Comparison of ENCODE assay signal across 1 cellular context in genomic region chr19:56314584-56315075, GRCh38.
A peak's percentile ranks its signal among the peaks of the same experiment; 100 is the strongest.
TF ChIP-seq lines count a peak whose summit lies in the region.

TSS of gene ZSCAN5A (minus strand) at chr19:56314839. CDS start at chr19:56225046, 89,793 bp downstream.

TF ChIP-seq in HEK293, 187 proteins besides CTCF, POLR2A, EP300 and RAD21 (continued from another document):
- TF ChIP-seq, protein P1, sequence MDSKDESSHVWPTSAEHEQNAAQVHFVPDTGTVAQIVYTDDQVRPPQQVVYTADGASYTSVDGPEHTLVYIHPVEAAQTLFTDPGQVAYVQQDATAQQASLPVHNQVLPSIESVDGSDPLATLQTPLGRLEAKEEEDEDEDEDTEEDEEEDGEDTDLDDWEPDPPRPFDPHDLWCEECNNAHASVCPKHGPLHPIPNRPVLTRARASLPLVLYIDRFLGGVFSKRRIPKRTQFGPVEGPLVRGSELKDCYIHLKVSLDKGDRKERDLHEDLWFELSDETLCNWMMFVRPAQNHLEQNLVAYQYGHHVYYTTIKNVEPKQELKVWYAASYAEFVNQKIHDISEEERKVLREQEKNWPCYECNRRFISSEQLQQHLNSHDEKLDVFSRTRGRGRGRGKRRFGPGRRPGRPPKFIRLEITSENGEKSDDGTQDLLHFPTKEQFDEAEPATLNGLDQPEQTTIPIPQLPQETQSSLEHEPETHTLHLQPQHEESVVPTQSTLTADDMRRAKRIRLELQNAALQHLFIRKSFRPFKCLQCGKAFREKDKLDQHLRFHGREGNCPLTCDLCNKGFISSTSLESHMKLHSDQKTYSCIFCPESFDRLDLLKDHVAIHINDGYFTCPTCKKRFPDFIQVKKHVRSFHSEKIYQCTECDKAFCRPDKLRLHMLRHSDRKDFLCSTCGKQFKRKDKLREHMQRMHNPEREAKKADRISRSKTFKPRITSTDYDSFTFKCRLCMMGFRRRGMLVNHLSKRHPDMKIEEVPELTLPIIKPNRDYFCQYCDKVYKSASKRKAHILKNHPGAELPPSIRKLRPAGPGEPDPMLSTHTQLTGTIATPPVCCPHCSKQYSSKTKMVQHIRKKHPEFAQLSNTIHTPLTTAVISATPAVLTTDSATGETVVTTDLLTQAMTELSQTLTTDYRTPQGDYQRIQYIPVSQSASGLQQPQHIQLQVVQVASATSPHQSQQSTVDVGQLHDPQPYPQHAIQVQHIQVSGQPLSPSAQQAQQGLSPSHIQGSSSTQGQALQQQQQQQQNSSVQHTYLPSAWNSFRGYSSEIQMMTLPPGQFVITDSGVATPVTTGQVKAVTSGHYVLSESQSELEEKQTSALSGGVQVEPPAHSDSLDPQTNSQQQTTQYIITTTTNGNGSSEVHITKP (tag by site-specific recombination; IDR thresholded peaks at IDR 0.05), result no peak
- TF ChIP-seq ZNF776 (tag by site-specific recombination; IDR thresholded peaks at IDR 0.05; ENCODE audit: borderline replicate concordance), result no peak
- TF ChIP-seq, protein P2, sequence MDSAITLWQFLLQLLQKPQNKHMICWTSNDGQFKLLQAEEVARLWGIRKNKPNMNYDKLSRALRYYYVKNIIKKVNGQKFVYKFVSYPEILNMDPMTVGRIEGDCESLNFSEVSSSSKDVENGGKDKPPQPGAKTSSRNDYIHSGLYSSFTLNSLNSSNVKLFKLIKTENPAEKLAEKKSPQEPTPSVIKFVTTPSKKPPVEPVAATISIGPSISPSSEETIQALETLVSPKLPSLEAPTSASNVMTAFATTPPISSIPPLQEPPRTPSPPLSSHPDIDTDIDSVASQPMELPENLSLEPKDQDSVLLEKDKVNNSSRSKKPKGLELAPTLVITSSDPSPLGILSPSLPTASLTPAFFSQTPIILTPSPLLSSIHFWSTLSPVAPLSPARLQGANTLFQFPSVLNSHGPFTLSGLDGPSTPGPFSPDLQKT (IDR thresholded peaks at IDR 0.05; ENCODE audit: borderline replicate concordance, low read depth, low read length), result no peak
- TF ChIP-seq ZNF211 (tag by site-specific recombination; IDR thresholded peaks at IDR 0.05; ENCODE audit: low read depth), result no peak
- TF ChIP-seq KLF10 (tag by site-specific recombination; IDR thresholded peaks at IDR 0.05), result peak; percentile 81
- no peak for TF ChIP-seq ZNF311 (tag by site-specific recombination; IDR thresholded peaks at IDR 0.05; ENCODE audit: borderline replicate concordance)
